1 cellular context compared by ENCODE assay signal in genomic region chr3:125262155-125262554, GRCh38.
TF ChIP-seq lines count a peak whose summit lies in the region.

No MANE protein-coding gene starts in this region.

TF ChIP-seq in HepG2, 621 proteins besides CTCF, POLR2A, EP300 and RAD21 (continued from another document):
- TF ChIP-seq, protein P1, sequence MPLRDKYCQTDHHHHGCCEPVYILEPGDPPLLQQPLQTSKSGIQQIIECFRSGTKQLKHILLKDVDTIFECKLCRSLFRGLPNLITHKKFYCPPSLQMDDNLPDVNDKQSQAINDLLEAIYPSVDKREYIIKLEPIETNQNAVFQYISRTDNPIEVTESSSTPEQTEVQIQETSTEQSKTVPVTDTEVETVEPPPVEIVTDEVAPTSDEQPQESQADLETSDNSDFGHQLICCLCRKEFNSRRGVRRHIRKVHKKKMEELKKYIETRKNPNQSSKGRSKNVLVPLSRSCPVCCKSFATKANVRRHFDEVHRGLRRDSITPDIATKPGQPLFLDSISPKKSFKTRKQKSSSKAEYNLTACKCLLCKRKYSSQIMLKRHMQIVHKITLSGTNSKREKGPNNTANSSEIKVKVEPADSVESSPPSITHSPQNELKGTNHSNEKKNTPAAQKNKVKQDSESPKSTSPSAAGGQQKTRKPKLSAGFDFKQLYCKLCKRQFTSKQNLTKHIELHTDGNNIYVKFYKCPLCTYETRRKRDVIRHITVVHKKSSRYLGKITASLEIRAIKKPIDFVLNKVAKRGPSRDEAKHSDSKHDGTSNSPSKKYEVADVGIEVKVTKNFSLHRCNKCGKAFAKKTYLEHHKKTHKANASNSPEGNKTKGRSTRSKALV (CRISPR knock-in tag; IDR thresholded peaks at IDR 0.05): no peak
- TF ChIP-seq TSC22D2 (CRISPR knock-in tag; IDR thresholded peaks at IDR 0.05; ENCODE audit: borderline replicate concordance): no peak
- TF ChIP-seq KAT2B (IDR thresholded peaks at IDR 0.05; ENCODE audit: borderline replicate concordance, low read depth, low read length): no peak
- TF ChIP-seq ZNF264 (CRISPR knock-in tag; IDR thresholded peaks at IDR 0.05): no peak
- no peak for TF ChIP-seq SMC3 (IDR thresholded peaks at IDR 0.05; ENCODE audit: low read length)
- TF ChIP-seq, protein P2, sequence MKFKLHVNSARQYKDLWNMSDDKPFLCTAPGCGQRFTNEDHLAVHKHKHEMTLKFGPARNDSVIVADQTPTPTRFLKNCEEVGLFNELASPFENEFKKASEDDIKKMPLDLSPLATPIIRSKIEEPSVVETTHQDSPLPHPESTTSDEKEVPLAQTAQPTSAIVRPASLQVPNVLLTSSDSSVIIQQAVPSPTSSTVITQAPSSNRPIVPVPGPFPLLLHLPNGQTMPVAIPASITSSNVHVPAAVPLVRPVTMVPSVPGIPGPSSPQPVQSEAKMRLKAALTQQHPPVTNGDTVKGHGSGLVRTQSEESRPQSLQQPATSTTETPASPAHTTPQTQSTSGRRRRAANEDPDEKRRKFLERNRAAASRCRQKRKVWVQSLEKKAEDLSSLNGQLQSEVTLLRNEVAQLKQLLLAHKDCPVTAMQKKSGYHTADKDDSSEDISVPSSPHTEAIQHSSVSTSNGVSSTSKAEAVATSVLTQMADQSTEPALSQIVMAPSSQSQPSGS (CRISPR knock-in tag; IDR thresholded peaks at IDR 0.05): no peak
- TF ChIP-seq FOXO4 (CRISPR knock-in tag; conservative IDR thresholded peaks at IDR 0.05): no peak
- no peak for TF ChIP-seq ZNF572 (CRISPR knock-in tag; IDR thresholded peaks at IDR 0.05)
- TF ChIP-seq, protein P3, sequence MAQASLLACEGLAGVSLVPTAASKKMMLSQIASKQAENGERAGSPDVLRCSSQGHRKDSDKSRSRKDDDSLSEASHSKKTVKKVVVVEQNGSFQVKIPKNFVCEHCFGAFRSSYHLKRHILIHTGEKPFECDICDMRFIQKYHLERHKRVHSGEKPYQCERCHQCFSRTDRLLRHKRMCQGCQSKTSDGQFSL (CRISPR knock-in tag; IDR thresholded peaks at IDR 0.05): no peak
- no peak for TF ChIP-seq HHEX (CRISPR knock-in tag; IDR thresholded peaks at IDR 0.05)
